1 cellular context compared by ENCODE assay signal in genomic region chr22:29326481-29326880, GRCh38.
TF ChIP-seq lines count a peak whose summit lies in the region.

No MANE protein-coding gene starts in this region.

TF ChIP-seq in GM23338, 12 proteins besides CTCF, POLR2A, EP300 and RAD21 (continued from another document):
- TF ChIP-seq ZNF462 (CRISPR knock-in tag; IDR thresholded peaks at IDR 0.05) (no peak), EZH2 (IDR thresholded peaks at IDR 0.05; ENCODE audit: low read depth, unreplicated experiment) (no peak), NANOG (IDR thresholded peaks at IDR 0.05; ENCODE audit: borderline replicate concordance) (no peak)
